36 cellular contexts compared by ENCODE assay signal in the genomic region with DNA sequence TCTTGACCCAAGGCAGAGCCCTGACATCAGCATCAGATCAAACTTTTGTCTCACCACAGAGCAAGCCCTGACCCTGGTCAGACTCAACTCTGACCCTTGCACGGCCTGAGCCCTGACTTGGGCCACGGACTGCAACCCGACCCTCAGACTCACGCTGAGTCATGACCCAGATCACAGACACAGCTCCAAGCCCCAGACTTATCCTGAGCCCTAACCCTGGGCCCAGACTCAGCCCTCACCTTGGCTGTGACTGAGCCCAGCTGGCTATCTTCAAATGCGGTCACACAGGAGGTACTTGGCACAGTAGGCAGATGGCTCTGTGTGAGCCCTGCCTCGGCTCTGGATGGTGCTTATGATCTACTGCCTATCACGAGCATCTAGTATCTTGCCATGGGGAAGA.
"Had no signal": no experiment of that assay in that cellular context is flagged by ENCODE, and none has a peak within 500 bp of the region (broad histone marks: within the 10 kb centered on the region; RNA-seq: fewer than 3 reads in every experiment).

No MANE protein-coding gene starts in this region.

- DNase-seq: activated CD4-positive, alpha-beta memory T cell treated with anti-CD3 and anti-CD28 coated beads for 36 hours; activated CD4-positive, alpha-beta T cell treated with anti-CD3 and anti-CD28 coated beads for 36 hours; activated CD4-positive, alpha-beta T cell treated with anti-CD3 and anti-CD28 coated beads, Interleukin-2, amount 10 ng/mL, durations not matched to agents 24 days and 14 days; activated CD4-positive, CD25-positive, alpha-beta regulatory T cell; activated CD4-positive, CD25-positive, alpha-beta regulatory T cell treated with anti-CD3 and anti-CD28 coated beads, Interleukin-2, amount 50 U/mL, for 72 hours; activated CD8-positive, alpha-beta memory T cell treated with anti-CD3 and anti-CD28 coated beads, Interleukin-2, amount 10 ng/mL, durations not matched to agents 7 days and 5 days; activated CD8-positive, alpha-beta memory T cell treated with anti-CD3 and anti-CD28 coated beads, Interleukin-2, amount 50 U/mL, for 4 hours; activated CD8-positive, alpha-beta T cell treated with anti-CD3 and anti-CD28 coated beads, Interleukin-2, amount 10 ng/mL, durations not matched to agents 7 days and 5 days; activated effector memory CD4-positive, alpha-beta T cell treated with anti-CD3 and anti-CD28 coated beads, Interleukin-2, amount 50 U/mL, for 16 hours; activated naive CD4-positive, alpha-beta T cell treated with anti-CD3 and anti-CD28 coated beads for 36 hours; activated naive CD8-positive, alpha-beta T cell treated with anti-CD3 and anti-CD28 coated beads for 36 hours; activated naive CD8-positive, alpha-beta T cell treated with anti-CD3 and anti-CD28 coated beads, Interleukin-2, amount 50 U/mL, for 24 hours; activated T-cell treated with anti-CD3 and anti-CD28 coated beads, Interleukin-2, amount 50 U/mL, for 1 hour; activated T-cell treated with anti-CD3 and anti-CD28 coated beads, Interleukin-2, amount 50 U/mL, for 48 hours; adrenal gland; amygdala; aorta; central memory CD4-positive, alpha-beta T cell; cerebellar nuclear complex; colonic mucosa; effector CD8-positive, alpha-beta T cell; foreskin keratinocyte; gastrocnemius medialis; glutamatergic neuron; T-helper 1 cell; T-helper 17 cell; T1000; WERI-Rb-1 had no signal

- H3K4me1 Mint-ChIP-seq: activated CD4-positive, alpha-beta T cell treated with anti-CD3 and anti-CD28 coated beads for 36 hours; activated CD4-positive, alpha-beta T cell treated with anti-CD3 and anti-CD28 coated beads, Interleukin-2, amount 10 ng/mL, durations not matched to agents 24 days and 14 days; activated CD8-positive, alpha-beta memory T cell treated with anti-CD3 and anti-CD28 coated beads, Interleukin-2, amount 10 ng/mL, durations not matched to agents 7 days and 5 days; activated naive CD4-positive, alpha-beta T cell treated with anti-CD3 and anti-CD28 coated beads, Interleukin-2, amount 50 U/mL, for 24 hours; activated naive CD8-positive, alpha-beta T cell treated with anti-CD3 and anti-CD28 coated beads for 36 hours; activated naive CD8-positive, alpha-beta T cell treated with anti-CD3 and anti-CD28 coated beads, Interleukin-2, amount 50 U/mL, for 24 hours; brain; T-helper 17 cell had no signal

- H3K4me1 ChIP-seq: adrenal gland, breast epithelium, colonic mucosa, foreskin keratinocyte, gastrocnemius medialis had no signal

- H3K27me3 ChIP-seq: adrenal gland, breast epithelium, cardiac muscle cell, colonic mucosa, foreskin keratinocyte, gastrocnemius medialis had no signal

- H3K27me3 Mint-ChIP-seq: activated CD4-positive, alpha-beta memory T cell treated with anti-CD3 and anti-CD28 coated beads for 36 hours; activated CD4-positive, alpha-beta T cell treated with anti-CD3 and anti-CD28 coated beads for 36 hours; activated CD4-positive, alpha-beta T cell treated with anti-CD3 and anti-CD28 coated beads, Interleukin-2, amount 10 ng/mL, durations not matched to agents 24 days and 14 days; activated CD8-positive, alpha-beta memory T cell treated with anti-CD3 and anti-CD28 coated beads, Interleukin-2, amount 10 ng/mL, durations not matched to agents 7 days and 5 days; activated naive CD8-positive, alpha-beta T cell treated with anti-CD3 and anti-CD28 coated beads for 36 hours; brain; T-helper 17 cell had no signal

- H3K27ac ChIP-seq: adrenal gland, breast epithelium, cardiac muscle cell, colonic mucosa, foreskin keratinocyte, gastrocnemius medialis, WERI-Rb-1 had no signal

- ATAC-seq: activated CD4-positive, alpha-beta T cell treated with anti-CD3 and anti-CD28 coated beads for 36 hours; activated CD8-positive, alpha-beta memory T cell treated with anti-CD3 and anti-CD28 coated beads, Interleukin-2, amount 10 ng/mL, durations not matched to agents 7 days and 5 days; activated CD8-positive, alpha-beta T cell treated with anti-CD3 and anti-CD28 coated beads, Interleukin-2, amount 10 ng/mL, durations not matched to agents 7 days and 5 days; activated naive CD8-positive, alpha-beta T cell treated with anti-CD3 and anti-CD28 coated beads, Interleukin-2, amount 50 U/mL, for 24 hours; esophagus mucosa; foreskin keratinocyte; gastrocnemius medialis; T-helper 17 cell had no signal

- H3K4me3 ChIP-seq: adrenal gland, breast epithelium, cardiac muscle cell, colonic mucosa, gastrocnemius medialis had no signal

- H3K27ac Mint-ChIP-seq: activated CD4-positive, alpha-beta memory T cell treated with anti-CD3 and anti-CD28 coated beads for 36 hours; activated CD4-positive, alpha-beta T cell treated with anti-CD3 and anti-CD28 coated beads for 36 hours; activated CD4-positive, alpha-beta T cell treated with anti-CD3 and anti-CD28 coated beads, Interleukin-2, amount 10 ng/mL, durations not matched to agents 24 days and 14 days; activated CD8-positive, alpha-beta memory T cell treated with anti-CD3 and anti-CD28 coated beads, Interleukin-2, amount 10 ng/mL, durations not matched to agents 7 days and 5 days; activated CD8-positive, alpha-beta T cell treated with anti-CD3 and anti-CD28 coated beads, Interleukin-2, amount 10 ng/mL, durations not matched to agents 7 days and 5 days; activated naive CD4-positive, alpha-beta T cell treated with anti-CD3 and anti-CD28 coated beads for 36 hours; activated naive CD4-positive, alpha-beta T cell treated with anti-CD3 and anti-CD28 coated beads, Interleukin-2, amount 50 U/mL, for 24 hours; activated naive CD8-positive, alpha-beta T cell treated with anti-CD3 and anti-CD28 coated beads for 36 hours; activated naive CD8-positive, alpha-beta T cell treated with anti-CD3 and anti-CD28 coated beads, Interleukin-2, amount 50 U/mL, for 24 hours; activated T-helper 1 cell treated with anti-CD3 and anti-CD28 coated beads, Interleukin-12 subunit alpha, Interleukin-12 subunit beta, Interleukin-2, Interleukin-4 antibody, amounts not matched to agents 30 ng/mL and 10 ng/mL and 1 ng/mL, durations not matched to agents 14 hours and 24 hours and 36 hours; activated T-helper 2 cell treated with anti-CD3 and anti-CD28 coated beads, Interferon-gamma antibody, Interleukin-2, Interleukin-4, amounts not matched to agents 10 μg/mL and 5 μg/mL and 100 μg/mL, durations not matched to agents 14 hours and 24 hours and 36 hours; brain; T-helper 17 cell; T-helper 2 cell treated with Interferon-gamma antibody and Interleukin-4, amounts not matched to agents 5 μg/mL and 100 μg/mL, for 36 hours had no signal

- H3K4me3 Mint-ChIP-seq: activated CD4-positive, alpha-beta memory T cell treated with anti-CD3 and anti-CD28 coated beads for 36 hours; activated CD4-positive, alpha-beta T cell treated with anti-CD3 and anti-CD28 coated beads for 36 hours; activated CD4-positive, alpha-beta T cell treated with anti-CD3 and anti-CD28 coated beads, Interleukin-2, amount 10 ng/mL, durations not matched to agents 24 days and 14 days; activated CD8-positive, alpha-beta memory T cell treated with anti-CD3 and anti-CD28 coated beads, Interleukin-2, amount 10 ng/mL, durations not matched to agents 7 days and 5 days; activated CD8-positive, alpha-beta T cell treated with anti-CD3 and anti-CD28 coated beads, Interleukin-2, amount 10 ng/mL, durations not matched to agents 7 days and 5 days; activated naive CD4-positive, alpha-beta T cell treated with anti-CD3 and anti-CD28 coated beads for 36 hours; activated naive CD4-positive, alpha-beta T cell treated with anti-CD3 and anti-CD28 coated beads, Interleukin-2, amount 50 U/mL, for 24 hours; activated naive CD8-positive, alpha-beta T cell treated with anti-CD3 and anti-CD28 coated beads for 36 hours; activated naive CD8-positive, alpha-beta T cell treated with anti-CD3 and anti-CD28 coated beads, Interleukin-2, amount 50 U/mL, for 24 hours; activated T-helper 1 cell treated with anti-CD3 and anti-CD28 coated beads, Interleukin-12 subunit alpha, Interleukin-12 subunit beta, Interleukin-2, Interleukin-4 antibody, amounts not matched to agents 30 ng/mL and 10 ng/mL and 1 ng/mL, durations not matched to agents 14 hours and 24 hours and 36 hours; brain; T-helper 17 cell; T-helper 2 cell treated with Interferon-gamma antibody and Interleukin-4, amounts not matched to agents 5 μg/mL and 100 μg/mL, for 36 hours had no signal

- H3K9me3 Mint-ChIP-seq: activated CD4-positive, alpha-beta memory T cell treated with anti-CD3 and anti-CD28 coated beads for 36 hours; activated CD4-positive, alpha-beta T cell treated with anti-CD3 and anti-CD28 coated beads, Interleukin-2, amount 10 ng/mL, durations not matched to agents 24 days and 14 days; activated naive CD4-positive, alpha-beta T cell treated with anti-CD3 and anti-CD28 coated beads for 36 hours; activated naive CD4-positive, alpha-beta T cell treated with anti-CD3 and anti-CD28 coated beads, Interleukin-2, amount 50 U/mL, for 24 hours; activated naive CD8-positive, alpha-beta T cell treated with anti-CD3 and anti-CD28 coated beads for 36 hours; activated naive CD8-positive, alpha-beta T cell treated with anti-CD3 and anti-CD28 coated beads, Interleukin-2, amount 50 U/mL, for 24 hours; activated T-helper 1 cell treated with anti-CD3 and anti-CD28 coated beads, Interleukin-12 subunit alpha, Interleukin-12 subunit beta, Interleukin-2, Interleukin-4 antibody, amounts not matched to agents 30 ng/mL and 10 ng/mL and 1 ng/mL, durations not matched to agents 14 hours and 24 hours and 36 hours; activated T-helper 2 cell treated with anti-CD3 and anti-CD28 coated beads, Interferon-gamma antibody, Interleukin-2, Interleukin-4, amounts not matched to agents 10 μg/mL and 5 μg/mL and 100 μg/mL, durations not matched to agents 14 hours and 24 hours and 36 hours; T-helper 2 cell treated with Interferon-gamma antibody and Interleukin-4, amounts not matched to agents 5 μg/mL and 100 μg/mL, for 36 hours had no signal

- H3K36me3 ChIP-seq: adrenal gland, breast epithelium, cardiac muscle cell, colonic mucosa, gastrocnemius medialis, WERI-Rb-1 had no signal

- H3K9me3 ChIP-seq: adrenal gland, breast epithelium, colonic mucosa, gastrocnemius medialis had no signal

- H3K36me3 Mint-ChIP-seq: activated CD4-positive, alpha-beta memory T cell treated with anti-CD3 and anti-CD28 coated beads for 36 hours; activated CD8-positive, alpha-beta memory T cell treated with anti-CD3 and anti-CD28 coated beads, Interleukin-2, amount 10 ng/mL, durations not matched to agents 7 days and 5 days; activated naive CD4-positive, alpha-beta T cell treated with anti-CD3 and anti-CD28 coated beads, Interleukin-2, amount 50 U/mL, for 24 hours; activated naive CD8-positive, alpha-beta T cell treated with anti-CD3 and anti-CD28 coated beads for 36 hours; brain had no signal
